ENCODE assay signal across 1 cellular context in genomic region chr3:163936557-163936956, GRCh38.
TF ChIP-seq lines count a peak whose summit lies in the region.

No MANE protein-coding gene starts in this region.

TF ChIP-seq in SK-N-SH, 30 proteins besides CTCF, POLR2A, EP300 and RAD21 (continued from another document):
- TF ChIP-seq JUND (IDR thresholded peaks at IDR 0.05): no peak
- TF ChIP-seq SIN3A (IDR thresholded peaks at IDR 0.05; ENCODE audit: borderline replicate concordance, low read depth, low read length): no peak
- no peak for TF ChIP-seq GABPA (IDR thresholded peaks at IDR 0.05; ENCODE audit: low read depth)
- TF ChIP-seq CHD2 (IDR thresholded peaks at IDR 0.05; ENCODE audit: low read length, partially characterized antibody): peak; percentile 38
- TF ChIP-seq FOXM1 (IDR thresholded peaks at IDR 0.05; ENCODE audit: low read depth): no peak
- peak; percentile 28; the same call in 1 of the 2 replicates for TF ChIP-seq MXI1 (IDR thresholded peaks at IDR 0.05; ENCODE audit: low read depth, low read length)
- TF ChIP-seq FOSL2 (IDR thresholded peaks at IDR 0.05; ENCODE audit: borderline replicate concordance, low read depth): no peak
- peak; percentile 90 for TF ChIP-seq GATA2 (CRISPR knock-in tag; IDR thresholded peaks at IDR 0.05)
- no peak for TF ChIP-seq NRF1 (IDR thresholded peaks at IDR 0.05; ENCODE audit: low read depth, low read length)
- TF ChIP-seq IRF3 (IDR thresholded peaks at IDR 0.05; ENCODE audit: low read depth, low read length): no peak
